In genomic region chr19:36526581-36526980, GRCh38 we compare ENCODE assay signal across 9 cellular contexts. TPM values are rescaled to one million over a fixed set of nuclear protein-coding genes. Genes with fewer than 3 reads are reported as not detected.
DNase-seq lines count a peak whose midpoint lies in the region; ATAC-seq and TF ChIP-seq lines count a peak whose summit lies in the region.
"Had no signal": no experiment of that assay in that cellular context is flagged by ENCODE, and none has a peak within 500 bp of the region (broad histone marks: within the 10 kb centered on the region; RNA-seq: fewer than 3 reads in every experiment).

No MANE protein-coding gene starts in this region.

- TF ChIP-seq POLR2A in heart left ventricle (IDR thresholded peaks at IDR 0.05) (no peak), suprapubic skin (IDR thresholded peaks at IDR 0.05) (no peak)

- peaks cover 46% of the 10 kb centered on the region for H3K36me3 ChIP-seq in left ventricle myocardium inferior
- H3K36me3 ChIP-seq in heart left ventricle = peaks cover 0 to 48% (median 26%) of the 10 kb centered on the region in 9 donors
- H3K36me3 ChIP-seq in suprapubic skin = peaks cover 26% of the 10 kb centered on the region

- H3K4me1 ChIP-seq in left ventricle myocardium inferior (peaks cover 40% of the 10 kb centered on the region), heart left ventricle (peaks cover 0 to 26% (median 15%) of the 10 kb centered on the region in 12 donors), suprapubic skin (peaks cover 17% of the 10 kb centered on the region), right cardiac atrium (ENCODE audit: control insufficient read depth, insufficient read depth, low read length) (peaks cover 3% of the 10 kb centered on the region)

- TF ChIP-seq EP300 in suprapubic skin (IDR thresholded peaks at IDR 0.05) = no peak

- intact Hi-C loops in left ventricle myocardium inferior (cut with micrococcal nuclease) = no loop called here
- intact Hi-C loops in heart left ventricle (cut with DNase I) = loop anchor here in 3 of 10 donors (5.0 to 10.0 kb wide), 4 partner anchors 46 to 326 kb away; partner anchors contain the start of genes ZNF529 (in 2 of the 3), ZNF567 (in 2 of the 3), ZNF345 (in 1 of the 3) and ZNF461 (in 1 of the 3)
- intact Hi-C loops in activated T-helper 2 cell treated with anti-CD3 and anti-CD28 coated beads, Interferon-gamma antibody, Interleukin-2, Interleukin-4, amounts not matched to agents 10 μg/mL and 5 μg/mL and 100 μg/mL, durations not matched to agents 14 hours and 24 hours and 36 hours (cut with micrococcal nuclease) = no loop called here
- intact Hi-C loops in right cardiac atrium (cut with DNase I) = no loop called here

- peak overlapping the region; percentile 57 for H3K4me3 Mint-ChIP-seq in activated T-helper 2 cell treated with anti-CD3 and anti-CD28 coated beads, Interferon-gamma antibody, Interleukin-2, Interleukin-4, amounts not matched to agents 10 μg/mL and 5 μg/mL and 100 μg/mL, durations not matched to agents 14 hours and 24 hours and 36 hours (ENCODE audit: low read depth)
- H3K4me3 Mint-ChIP-seq in immature natural killer cell (peak overlapping the region; percentile 60 to 93 (median 68)), type B pancreatic cell (peak overlapping the region; percentile 100)
- H3K4me3 Mint-ChIP-seq: CD14-positive monocyte had no signal

- peaks cover 44% of the 10 kb centered on the region for H3K9me3 Mint-ChIP-seq in activated T-helper 2 cell treated with anti-CD3 and anti-CD28 coated beads, Interferon-gamma antibody, Interleukin-2, Interleukin-4, amounts not matched to agents 10 μg/mL and 5 μg/mL and 100 μg/mL, durations not matched to agents 14 hours and 24 hours and 36 hours
- H3K9me3 Mint-ChIP-seq in immature natural killer cell (peaks cover 3 to 36% (median 16%) of the 10 kb centered on the region in 6 donors), type B pancreatic cell (peaks cover 14% of the 10 kb centered on the region)

- TF ChIP-seq CTCF in left ventricle myocardium inferior (IDR thresholded peaks at IDR 0.05; ENCODE audit: borderline replicate concordance) (no peak), heart left ventricle (IDR thresholded peaks at IDR 0.05) (no peak), type B pancreatic cell (conservative IDR thresholded peaks at IDR 0.05) (no peak), suprapubic skin (IDR thresholded peaks at IDR 0.05) (no peak)

- no peak overlapping the region for H3K27ac ChIP-seq in left ventricle myocardium inferior (replicated peaks)
- H3K27ac ChIP-seq in heart left ventricle = no peak overlapping the region
- no peak overlapping the region for H3K27ac ChIP-seq in suprapubic skin
- H3K27ac ChIP-seq in right cardiac atrium (ENCODE audit: low read length) = no peak overlapping the region

- WGBS in heart left ventricle, 4 donors = 74 to 88% (median 81%) methylated on average over 5 of the region's 5 CpGs
- 79% methylated on average over 5 of the region's 5 CpGs for WGBS in suprapubic skin
- 74% methylated on average over 5 of the region's 5 CpGs for WGBS in right cardiac atrium

- H3K4me1 Mint-ChIP-seq in activated T-helper 2 cell treated with anti-CD3 and anti-CD28 coated beads, Interferon-gamma antibody, Interleukin-2, Interleukin-4, amounts not matched to agents 10 μg/mL and 5 μg/mL and 100 μg/mL, durations not matched to agents 14 hours and 24 hours and 36 hours (ENCODE audit: low read depth) = peaks cover 17% of the 10 kb centered on the region
- H3K4me1 Mint-ChIP-seq in immature natural killer cell (peaks cover 26 to 31% of the 10 kb centered on the region in 2 donors), type B pancreatic cell (ENCODE audit: unreplicated experiment) (peaks cover 9% of the 10 kb centered on the region)

- no peak for ATAC-seq in heart left ventricle
- ATAC-seq in right cardiac atrium = no peak

- peaks cover 63% of the 10 kb centered on the region for H3K9me3 ChIP-seq in left ventricle myocardium inferior (replicated peaks)
- peaks cover 0 to 62% (median 22%) of the 10 kb centered on the region in 12 donors for H3K9me3 ChIP-seq in heart left ventricle
- peaks cover 18% of the 10 kb centered on the region for H3K9me3 ChIP-seq in suprapubic skin
- H3K9me3 ChIP-seq in right cardiac atrium (ENCODE audit: control insufficient read depth, low read length) = no peaks in the 10 kb centered on the region

- no peak overlapping the region for H3K27ac Mint-ChIP-seq in activated T-helper 2 cell treated with anti-CD3 and anti-CD28 coated beads, Interferon-gamma antibody, Interleukin-2, Interleukin-4, amounts not matched to agents 10 μg/mL and 5 μg/mL and 100 μg/mL, durations not matched to agents 14 hours and 24 hours and 36 hours
- H3K27ac Mint-ChIP-seq in immature natural killer cell (peak overlapping the region in 4 of 6 donors; percentile 20 to 82 (median 54)), type B pancreatic cell (peak overlapping the region; percentile 99)
- H3K27ac Mint-ChIP-seq: CD14-positive monocyte had no signal

- H3K4me3 ChIP-seq in left ventricle myocardium inferior (peak overlapping the region; percentile 73), heart left ventricle (peak overlapping the region in 4 of 12 donors; percentile 72 to 81 (median 78)), suprapubic skin (no peak overlapping the region), right cardiac atrium (ENCODE audit: low read length) (no peak overlapping the region)

- peaks cover 58% of the 10 kb centered on the region for H3K36me3 Mint-ChIP-seq in activated T-helper 2 cell treated with anti-CD3 and anti-CD28 coated beads, Interferon-gamma antibody, Interleukin-2, Interleukin-4, amounts not matched to agents 10 μg/mL and 5 μg/mL and 100 μg/mL, durations not matched to agents 14 hours and 24 hours and 36 hours (ENCODE audit: low read depth)
- H3K36me3 Mint-ChIP-seq in immature natural killer cell = peaks cover 28 to 35% (median 29%) of the 10 kb centered on the region in 3 donors
- H3K36me3 Mint-ChIP-seq in type B pancreatic cell = peaks cover 53% of the 10 kb centered on the region

- no peaks in the 10 kb centered on the region for H3K27me3 ChIP-seq in left ventricle myocardium inferior (ENCODE audit: low read depth)
- H3K27me3 ChIP-seq in heart left ventricle = no peaks in the 10 kb centered on the region
- no peaks in the 10 kb centered on the region for H3K27me3 ChIP-seq in suprapubic skin
- H3K27me3 ChIP-seq in right cardiac atrium (ENCODE audit: control insufficient read depth, insufficient read depth) = no peaks in the 10 kb centered on the region

- DNase-seq in left ventricle myocardium inferior (no peak), heart left ventricle (no peak), immature natural killer cell (no peak), type B pancreatic cell (ENCODE audit: extremely low spot score, unreplicated experiment) (no peak), suprapubic skin (ENCODE audit: low spot score in 2 of 2) (no peak), DMS53 treated with DMSO at 0.1 percent for 48 hours (lab: John Stamatoyannopoulos, UW; ENCODE audit: unreplicated experiment) (no peak), right cardiac atrium (no peak)
- no peak for DNase-seq in activated T-helper 2 cell treated with anti-CD3 and anti-CD28 coated beads, Interferon-gamma antibody, Interleukin-2, Interleukin-4, amounts not matched to agents 10 μg/mL and 5 μg/mL and 100 μg/mL, durations not matched to agents 14 hours and 24 hours and 36 hours (ENCODE audit: low spot score)

- no peaks in the 10 kb centered on the region for H3K27me3 Mint-ChIP-seq in activated T-helper 2 cell treated with anti-CD3 and anti-CD28 coated beads, Interferon-gamma antibody, Interleukin-2, Interleukin-4, amounts not matched to agents 10 μg/mL and 5 μg/mL and 100 μg/mL, durations not matched to agents 14 hours and 24 hours and 36 hours (ENCODE audit: low read depth)
- H3K27me3 Mint-ChIP-seq in immature natural killer cell (ENCODE audit: low read depth in 3 of 3) (peaks cover 5 to 17% (median 10%) of the 10 kb centered on the region in 3 donors), type B pancreatic cell (no peaks in the 10 kb centered on the region)

RNA-seq across cellular contexts. Expression of gene ZNF260, which starts 1.5 kb away (rescaled TPM):
- total RNA-seq in left ventricle myocardium inferior (10.9 TPM), heart left ventricle (10 to 100 TPM in 4 of 9 donors, 1 to 10 TPM in 5; 5.2 to 13.7 (median 8.5) TPM), type B pancreatic cell (ENCODE audit: low replicate concordance) (27.8 and 35.7 TPM in 2 replicates), suprapubic skin (10 to 100 TPM in 3 of 4 donors, 1 to 10 TPM in 1; 5.1 to 24.4 (median 14.4) TPM), right cardiac atrium (10 to 100 TPM in 1 of 4 donors, 1 to 10 TPM in 3; 8.8 to 11.1 (median 9.7) TPM)
- polyA plus RNA-seq in heart left ventricle (1 to 10 TPM; 3.4 to 5.7 TPM), immature natural killer cell (10 to 100 TPM in 1 of 3 donors, 1 to 10 TPM in 2; 2.9 to 17.3 (median 6.4) TPM), right cardiac atrium (4.5 TPM)
- 6.2 and 7.1 TPM in 2 replicates for total RNA-seq in activated T-helper 2 cell treated with anti-CD3 and anti-CD28 coated beads, Interferon-gamma antibody, Interleukin-2, Interleukin-4, amounts not matched to agents 10 μg/mL and 5 μg/mL and 100 μg/mL, durations not matched to agents 14 hours and 24 hours and 36 hours

RNA-seq across cellular contexts. Expression of gene ZNF566, which starts 37.2 kb away (rescaled TPM):
- total RNA-seq in left ventricle myocardium inferior = 11.8 TPM
- 10 to 100 TPM in 4 of 9 donors, 1 to 10 TPM in 5; 6.6 to 14.0 (median 8.4) TPM for total RNA-seq in heart left ventricle
- polyA plus RNA-seq in heart left ventricle = 1 to 10 TPM; 3.7 to 7.4 TPM
- 7.3 and 7.7 TPM in 2 replicates for total RNA-seq in activated T-helper 2 cell treated with anti-CD3 and anti-CD28 coated beads, Interferon-gamma antibody, Interleukin-2, Interleukin-4, amounts not matched to agents 10 μg/mL and 5 μg/mL and 100 μg/mL, durations not matched to agents 14 hours and 24 hours and 36 hours
- polyA plus RNA-seq in immature natural killer cell = 10 to 100 TPM; 10.9 to 14.3 (median 11.6) TPM
- total RNA-seq in type B pancreatic cell (ENCODE audit: low replicate concordance) = 14.1 and 22.1 TPM in 2 replicates
- total RNA-seq in suprapubic skin = 10 to 100 TPM in 1 of 4 donors, 1 to 10 TPM in 3; 6.4 to 24.4 (median 7.4) TPM
- total RNA-seq in right cardiac atrium = 10 to 100 TPM; 10.6 to 13.4 (median 13.3) TPM
- polyA plus RNA-seq in right cardiac atrium = 6.2 TPM

RNA-seq across cellular contexts. Expression of gene ZNF529, which starts 46.5 kb away (rescaled TPM):
- total RNA-seq in left ventricle myocardium inferior = 14.1 TPM
- total RNA-seq in heart left ventricle = 10 to 100 TPM; 10.0 to 17.8 (median 13.5) TPM
- 1 to 10 TPM; 7.2 to 7.8 TPM for polyA plus RNA-seq in heart left ventricle
- total RNA-seq in activated T-helper 2 cell treated with anti-CD3 and anti-CD28 coated beads, Interferon-gamma antibody, Interleukin-2, Interleukin-4, amounts not matched to agents 10 μg/mL and 5 μg/mL and 100 μg/mL, durations not matched to agents 14 hours and 24 hours and 36 hours = 14.8 and 15.2 TPM in 2 replicates
- 1 to 10 TPM; 3.3 to 5.3 (median 4.1) TPM for polyA plus RNA-seq in immature natural killer cell
- total RNA-seq in type B pancreatic cell (ENCODE audit: low replicate concordance) = 19.3 and 23.9 TPM in 2 replicates
- total RNA-seq in suprapubic skin = 10 to 100 TPM in 2 of 4 donors, 1 to 10 TPM in 2; 7.0 to 13.3 (median 10.7) TPM
- total RNA-seq in right cardiac atrium = 10 to 100 TPM; 13.9 to 15.8 (median 14.3) TPM
- 7.4 TPM for polyA plus RNA-seq in right cardiac atrium
